Comparison of ENCODE assay signal across 8 cellular contexts in the genomic region with DNA sequence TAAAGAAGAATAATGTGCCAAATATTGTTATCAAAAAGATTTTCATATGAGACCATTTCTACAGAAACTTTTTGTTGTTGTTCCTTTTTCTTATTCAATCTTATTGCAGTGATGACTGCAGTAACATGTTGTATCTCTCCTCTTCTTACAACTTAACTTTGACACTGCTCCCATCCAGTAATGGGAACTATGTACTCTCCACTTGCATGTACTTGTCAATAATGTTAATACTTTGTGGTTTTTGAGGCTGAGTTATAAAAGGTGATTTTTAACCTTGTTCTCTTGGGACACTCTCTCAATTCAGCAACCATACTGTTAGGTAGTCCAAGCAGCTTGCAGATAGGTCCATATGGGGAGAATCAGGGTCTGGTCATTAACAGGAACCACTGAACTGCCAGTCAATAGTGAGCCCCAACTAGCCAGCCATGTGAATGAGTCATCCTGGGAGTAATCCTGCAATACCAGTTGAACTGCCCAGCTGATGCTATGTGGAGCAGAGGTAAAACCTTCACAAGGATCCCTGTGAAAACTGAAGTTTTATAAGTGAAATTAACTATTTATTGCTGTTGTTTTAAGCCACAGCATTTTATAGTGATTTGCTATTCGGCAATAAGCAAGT.
DNase-seq lines count a peak whose midpoint lies in the region; ATAC-seq and TF ChIP-seq lines count a peak whose summit lies in the region.

No MANE protein-coding gene starts in this region.

- H3K4me1 ChIP-seq in tibial nerve = peaks cover 0 to 16% (median 3%) of the 10 kb centered on the region in 4 donors

- no peaks in the 10 kb centered on the region for H3K9me3 ChIP-seq in tibial nerve

- H3K27ac ChIP-seq in tibial nerve = peak overlapping the region in 3 of 4 donors; percentile 17 to 81 (median 71)

- DNase-seq in LHCN-M2 (ENCODE audit: low read depth) (peak; percentile 74), fibroblast of mammary gland (ENCODE audit: low read depth) (peak; percentile 71), tibial nerve (ENCODE audit: low spot score in 2 of 2) (no peak), dermis blood vessel endothelial cell (no peak), NCI-H2171 (lab: John Stamatoyannopoulos, UW) (no peak)
- DNase-seq in stimulated activated CD4-positive, alpha-beta T cell treated with anti-CD3 and anti-CD28 coated beads, Interleukin-2, amount 100 ng/mL, for 24 hours = no peak
- no peak for DNase-seq in activated CD4-positive, alpha-beta T cell treated with anti-CD3 and anti-CD28 coated beads, Interleukin-2, amount 50 U/mL, for 4 hours

- TF ChIP-seq EP300 in tibial nerve (IDR thresholded peaks at IDR 0.05) = no peak

- WGBS in tibial nerve, 2 donors = 47 to 64% methylated on average over 1 of the region's 1 CpG

- TF ChIP-seq CTCF in fibroblast of mammary gland (conservative IDR thresholded peaks at IDR 0.05; ENCODE audit: control insufficient read depth, insufficient read depth, low read depth, low read length) (no peak), tibial nerve (IDR thresholded peaks at IDR 0.05) (no peak)

- H3K4me3 ChIP-seq in fibroblast of mammary gland (ENCODE audit: control insufficient read depth, low read depth, low read length) = no peak overlapping the region
- H3K4me3 ChIP-seq in tibial nerve = no peak overlapping the region

- ATAC-seq in GM21423 (IDR thresholded peaks at IDR 0.05; ENCODE audit: unreplicated experiment) = peak; percentile 81

- no peaks in the 10 kb centered on the region for H3K27me3 ChIP-seq in tibial nerve

- TF ChIP-seq POLR2A in tibial nerve (IDR thresholded peaks at IDR 0.05) = no peak

- no peaks in the 10 kb centered on the region for H3K36me3 ChIP-seq in tibial nerve

Comparison
In these comparisons a context has a peak if more than half of its experiments do, and no peak if none do; other contexts are left out.
1. DNase-seq: peak in LHCN-M2 (single experiment) and fibroblast of mammary gland (single experiment); none in tibial nerve (0 of 2), stimulated activated CD4-positive, alpha-beta T cell treated with anti-CD3 and anti-CD28 coated beads, Interleukin-2, amount 100 ng/mL, for 24 hours (0 of 2), dermis blood vessel endothelial cell (single experiment), NCI-H2171 (single experiment) and activated CD4-positive, alpha-beta T cell treated with anti-CD3 and anti-CD28 coated beads, Interleukin-2, amount 50 U/mL, for 4 hours (0 of 2).